ENCODE assay signal across 1 cellular context in genomic region chr20:56765172-56766073, GRCh38.
TF ChIP-seq lines count a peak whose summit lies in the region.

No MANE protein-coding gene starts in this region.

TF ChIP-seq in WTC11, 78 proteins besides CTCF, POLR2A, EP300 and RAD21 (continued from another document):
- TF ChIP-seq USF2 (CRISPR knock-in tag; IDR thresholded peaks at IDR 0.05) = peak; percentile 60
- TF ChIP-seq, protein P1, sequence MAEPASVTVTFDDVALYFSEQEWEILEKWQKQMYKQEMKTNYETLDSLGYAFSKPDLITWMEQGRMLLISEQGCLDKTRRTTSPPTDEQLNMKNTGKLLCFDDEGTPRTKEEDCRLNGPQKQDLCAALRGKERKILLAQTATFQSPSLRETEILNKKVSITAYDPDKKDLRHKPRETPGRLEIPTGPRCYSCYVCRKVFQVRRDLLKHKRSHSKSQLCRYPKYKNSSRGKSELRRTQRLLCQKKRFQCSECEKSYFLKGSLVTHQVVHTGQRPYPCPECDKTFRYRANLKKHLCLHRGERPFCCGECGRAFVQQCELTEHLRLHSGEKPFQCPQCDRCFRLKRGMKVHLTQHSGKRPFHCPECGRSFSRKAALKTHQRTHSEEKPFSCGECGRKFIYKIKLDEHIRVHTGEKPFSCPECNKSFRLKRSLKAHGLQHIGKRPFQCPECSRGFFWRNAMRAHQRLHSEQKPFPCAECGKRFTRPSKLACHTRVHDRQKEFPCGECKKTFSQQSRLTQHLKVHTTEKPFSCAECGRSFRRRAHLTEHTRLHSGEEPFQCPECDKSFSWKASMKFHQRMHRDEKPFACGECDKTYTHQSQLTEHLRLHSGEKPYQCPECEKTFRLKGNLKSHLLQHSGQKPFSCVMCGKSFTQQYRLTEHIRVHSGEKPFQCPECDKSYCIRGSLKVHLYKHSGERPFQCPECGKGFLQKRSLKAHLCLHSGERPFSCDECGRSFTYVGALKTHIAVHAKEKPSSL (CRISPR knock-in tag; conservative IDR thresholded peaks at IDR 0.05) = no peak
